Comparison of ENCODE assay signal across 8 cellular contexts in genomic region chr22:37316875-37317371, GRCh38. TPM values are rescaled to one million over a fixed set of nuclear protein-coding genes. Genes with fewer than 3 reads are reported as not detected.
DNase-seq lines count a peak whose midpoint lies in the region; ATAC-seq and TF ChIP-seq lines count a peak whose summit lies in the region.

No MANE protein-coding gene starts in this region.

- no peak overlapping the region for H3K27ac Mint-ChIP-seq in glutamatergic neuron (ENCODE audit: unreplicated experiment)

- H3K4me3 ChIP-seq in DND-41 (ENCODE audit: low read depth in 1 of 2, low read length in 2 of 2): no peak overlapping the region
- no peak overlapping the region for H3K4me3 ChIP-seq in KMS-11 (IDR thresholded peaks at IDR 0.05; ENCODE audit: insufficient read depth, low read depth, low read length)
- H3K4me3 ChIP-seq in upper lobe of right lung: no peak overlapping the region

- no peak overlapping the region for H3K4me2 ChIP-seq in DND-41 (ENCODE audit: insufficient read depth, low read length)
- no peak overlapping the region for H3K4me2 ChIP-seq in KMS-11

- no peaks in the 10 kb centered on the region for H3K9me3 Mint-ChIP-seq in glutamatergic neuron (ENCODE audit: unreplicated experiment)

- H3K36me3 ChIP-seq in DND-41 (ENCODE audit: insufficient read depth, low read length) (no peaks in the 10 kb centered on the region), KMS-11 (ENCODE audit: insufficient read depth) (no peaks in the 10 kb centered on the region), upper lobe of right lung (no peaks in the 10 kb centered on the region)

- H3K4me1 ChIP-seq in DND-41 (ENCODE audit: insufficient read depth, low read length) (peaks cover 8% of the 10 kb centered on the region), KMS-11 (ENCODE audit: low read depth, poor library complexity, severe bottlenecking) (no peaks in the 10 kb centered on the region), upper lobe of right lung (peaks cover 10% of the 10 kb centered on the region)

- intact Hi-C loops in upper lobe of right lung (cut with DNase I): loop anchor here (10.0 kb wide), 1 partner anchor 118 kb away; no protein-coding TSS in a partner anchor

- peaks cover 5% of the 10 kb centered on the region for H3K27me3 Mint-ChIP-seq in glutamatergic neuron (ENCODE audit: unreplicated experiment)

- no peak overlapping the region for H3K9ac ChIP-seq in DND-41 (ENCODE audit: low read depth, low read length)
- H3K9ac ChIP-seq in KMS-11: no peak overlapping the region

- H3K9me3 ChIP-seq in DND-41 (ENCODE audit: insufficient read depth, low read length, severe bottlenecking) (no peaks in the 10 kb centered on the region), upper lobe of right lung (no peaks in the 10 kb centered on the region)

- H3K27me3 ChIP-seq in DND-41 (ENCODE audit: insufficient read depth, low read length, poor library complexity) (peaks cover 6% of the 10 kb centered on the region), KMS-11 (ENCODE audit: insufficient read depth, low read depth) (peaks cover 52% of the 10 kb centered on the region), upper lobe of right lung (no peaks in the 10 kb centered on the region)

- peak; percentile 94 for TF ChIP-seq CTCF in DND-41 (IDR thresholded peaks at IDR 0.05; ENCODE audit: borderline replicate concordance, extremely low read depth, low read length, poor library complexity, severe bottlenecking)
- TF ChIP-seq CTCF in KMS-11 (conservative IDR thresholded peaks at IDR 0.05; ENCODE audit: low read depth, low read length): peak; percentile 91
- TF ChIP-seq CTCF in glutamatergic neuron (IDR thresholded peaks at IDR 0.05; ENCODE audit: partially characterized antibody, unreplicated experiment): peak; percentile 89
- peak; percentile 85 for TF ChIP-seq CTCF in upper lobe of right lung (IDR thresholded peaks at IDR 0.05)

- H3K4me1 Mint-ChIP-seq in glutamatergic neuron (ENCODE audit: low read depth, unreplicated experiment): peaks cover 6% of the 10 kb centered on the region

- peak; percentile 65 for DNase-seq in DND-41
- DNase-seq in activated naive CD4-positive, alpha-beta T cell treated with anti-CD3 and anti-CD28 coated beads, Interleukin-2, amount 50 U/mL, for 16 hours: peak; percentile 69
- peak; percentile 83 for DNase-seq in glutamatergic neuron
- DNase-seq in pons (ENCODE audit: low spot score): peak; percentile 84
- peak; percentile 84 for DNase-seq in upper lobe of right lung

- no peaks in the 10 kb centered on the region for H3K79me2 ChIP-seq in DND-41 (ENCODE audit: insufficient read depth, low read length)
- H3K79me2 ChIP-seq in KMS-11 (ENCODE audit: insufficient read depth, low read depth): no peaks in the 10 kb centered on the region

- H4K20me1 ChIP-seq in DND-41 (ENCODE audit: insufficient read depth, low read length) (peaks cover 19% of the 10 kb centered on the region), KMS-11 (ENCODE audit: insufficient read depth) (no peaks in the 10 kb centered on the region)

- H3K27ac ChIP-seq in DND-41 (ENCODE audit: low read length) (no peak overlapping the region), KMS-11 (no peak overlapping the region), upper lobe of right lung (no peak overlapping the region)

- H3K4me3 Mint-ChIP-seq in glutamatergic neuron (ENCODE audit: unreplicated experiment): no peak overlapping the region

- ATAC-seq in DND-41 (ENCODE audit: insufficient read depth, low read depth) (peak; percentile 85), SK-N-SH treated with all-trans-retinoic acid at 6 μM for 48 hours (peak; percentile 98), upper lobe of right lung (peak; percentile 91), GM19395 (IDR thresholded peaks at IDR 0.05; ENCODE audit: unreplicated experiment) (no peak)

- H2AFZ ChIP-seq in DND-41 (ENCODE audit: low read depth, low read length) (no peak overlapping the region), KMS-11 (ENCODE audit: low read depth) (no peak overlapping the region)

- no peaks in the 10 kb centered on the region for H3K36me3 Mint-ChIP-seq in glutamatergic neuron (ENCODE audit: unreplicated experiment)

TF ChIP-seq in SK-N-SH treated with all-trans-retinoic acid at 6 μM for 48 hours, 23 proteins besides CTCF, POLR2A, EP300 and RAD21:
- TF ChIP-seq ZFP3 (CRISPR knock-in tag; IDR thresholded peaks at IDR 0.05): no peak
- TF ChIP-seq ZFP30 (CRISPR knock-in tag; IDR thresholded peaks at IDR 0.05): no peak
- TF ChIP-seq TCF4 (CRISPR knock-in tag; IDR thresholded peaks at IDR 0.05; ENCODE audit: borderline replicate concordance): no peak
- no peak for TF ChIP-seq ZNF8 (CRISPR knock-in tag; IDR thresholded peaks at IDR 0.05)
- TF ChIP-seq RARB (CRISPR knock-in tag; IDR thresholded peaks at IDR 0.05): no peak
- TF ChIP-seq ISL1 (CRISPR knock-in tag; IDR thresholded peaks at IDR 0.05): no peak
- TF ChIP-seq ZNF70 (CRISPR knock-in tag; IDR thresholded peaks at IDR 0.05): no peak
- TF ChIP-seq GLIS3 (CRISPR knock-in tag; IDR thresholded peaks at IDR 0.05): no peak
- TF ChIP-seq SNAI2 (CRISPR knock-in tag; IDR thresholded peaks at IDR 0.05): no peak
- TF ChIP-seq PPARA (CRISPR knock-in tag; IDR thresholded peaks at IDR 0.05; ENCODE audit: borderline replicate concordance): no peak
- TF ChIP-seq ARNTL (CRISPR knock-in tag; IDR thresholded peaks at IDR 0.05; ENCODE audit: borderline replicate concordance, low read depth): no peak
- no peak for TF ChIP-seq ESRRG (CRISPR knock-in tag; IDR thresholded peaks at IDR 0.05)
- no peak for TF ChIP-seq TSHZ2 (CRISPR knock-in tag; IDR thresholded peaks at IDR 0.05)
- TF ChIP-seq POU6F1 (CRISPR knock-in tag; IDR thresholded peaks at IDR 0.05; ENCODE audit: borderline replicate concordance, low read depth): no peak
- TF ChIP-seq CSRNP3 (CRISPR knock-in tag; IDR thresholded peaks at IDR 0.05): no peak
- no peak for TF ChIP-seq CREB5 (CRISPR knock-in tag; IDR thresholded peaks at IDR 0.05; ENCODE audit: low read depth)

RNA-seq across cellular contexts. Expression of gene CYTH4, which starts 34.6 kb away (rescaled TPM):
- total RNA-seq in glutamatergic neuron (ENCODE audit: unreplicated experiment) (not detected), upper lobe of right lung (37.9 TPM)

Comparison
In these comparisons a context has a peak if more than half of its experiments do, and no peak if none do; other contexts are left out.
1. RNA of gene CYTH4, which starts 34.6 kb away (total RNA-seq): 37.9 TPM in upper lobe of right lung (single experiment); not detected in glutamatergic neuron (single experiment); every median in the first group is over 10 times any median in the second.
2. Peak in every context shown above with its lines, with median percentiles within 50 percentile points of each other: DNase-seq and CTCF ChIP-seq.